Comparison of ENCODE assay signal across 17 cellular contexts in genomic region chrX:139077303-139078131, GRCh38.
A peak's percentile ranks its signal among the peaks of the same experiment; 100 is the strongest.
DNase-seq lines count a peak whose midpoint lies in the region; ATAC-seq, FAIRE-seq and TF ChIP-seq lines count a peak whose summit lies in the region.
"Had no signal": no experiment of that assay in that cellular context is flagged by ENCODE, and none has a peak within 500 bp of the region (broad histone marks: within the 10 kb centered on the region; RNA-seq: fewer than 3 reads in every experiment).

No MANE protein-coding gene starts in this region.

- H3K4me1 ChIP-seq in GM23248 (ENCODE audit: insufficient read depth), result peaks cover 26% of the 10 kb centered on the region
- H3K4me1 ChIP-seq in RWPE2 (ENCODE audit: insufficient read depth, poor library complexity, severe bottlenecking), result peaks cover 6% of the 10 kb centered on the region
- H3K4me1 ChIP-seq in sigmoid colon, result no peaks in the 10 kb centered on the region
- H3K4me1 ChIP-seq: vagina had no signal

- H3K36me3 ChIP-seq in GM23248 (ENCODE audit: low read depth) (no peaks in the 10 kb centered on the region), RWPE2 (ENCODE audit: low read depth) (no peaks in the 10 kb centered on the region), sigmoid colon (no peaks in the 10 kb centered on the region)
- H3K36me3 ChIP-seq: vagina, WERI-Rb-1 had no signal

- H3K9ac ChIP-seq in GM23248, result peak overlapping the region; percentile 69

- H3K79me2 ChIP-seq in GM23248 (ENCODE audit: insufficient read depth), result no peaks in the 10 kb centered on the region

- WGBS in GM23248 (ENCODE audit: low coverage in 1 of 2, low lambda C conversion rate in 2 of 2, missing lambda C conversion rate in 2 of 2), 2 experiments, result 14 to 17% methylated on average over 5 of the region's 5 CpGs
- 62 to 72% methylated on average over 5 of the region's 5 CpGs for WGBS in sigmoid colon, 2 donors

- TF ChIP-seq CTCF in RWPE2 (IDR thresholded peaks at IDR 0.05; ENCODE audit: poor library complexity, severe bottlenecking), result no peak
- TF ChIP-seq CTCF in fibroblast of villous mesenchyme (IDR thresholded peaks at IDR 0.05; ENCODE audit: insufficient read depth, low read depth, low read length), result no peak
- TF ChIP-seq CTCF in sigmoid colon (IDR thresholded peaks at IDR 0.05), result no peak

- intact Hi-C loops in sigmoid colon (cut with DNase I), result no loop called here

- peak overlapping the region; percentile 94 for H3K27ac ChIP-seq in GM23248
- H3K27ac ChIP-seq in RWPE2 (ENCODE audit: poor library complexity, severe bottlenecking), result no peak overlapping the region
- no peak overlapping the region for H3K27ac ChIP-seq in sigmoid colon
- H3K27ac ChIP-seq: HL-60, vagina, WERI-Rb-1 had no signal

- in situ Hi-C loops in GM23248 (cut with MboI), result no loop called here

- H3K27me3 ChIP-seq in GM23248 (replicated peaks; ENCODE audit: insufficient read depth), result no peaks in the 10 kb centered on the region
- no peaks in the 10 kb centered on the region for H3K27me3 ChIP-seq in RWPE2 (ENCODE audit: insufficient read depth, poor library complexity, severe bottlenecking)
- H3K27me3 ChIP-seq in sigmoid colon, result no peaks in the 10 kb centered on the region
- H3K27me3 ChIP-seq: vagina had no signal

- FAIRE-seq in GM12892 (lab: Jason Lieb, UNC), result no peak

- no peaks in the 10 kb centered on the region for H3K9me2 ChIP-seq in GM23248 (ENCODE audit: insufficient read depth)

- H2AFZ ChIP-seq in GM23248, result no peak overlapping the region

- H3K9me3 ChIP-seq in GM23248 (ENCODE audit: low read depth) (no peaks in the 10 kb centered on the region), RWPE2 (ENCODE audit: severe bottlenecking) (no peaks in the 10 kb centered on the region), sigmoid colon (no peaks in the 10 kb centered on the region)
- H3K9me3 ChIP-seq: vagina had no signal

- peak overlapping the region; percentile 74 for H3K4me2 ChIP-seq in GM23248 (ENCODE audit: unreplicated experiment)

- TF ChIP-seq EP300 in sigmoid colon (IDR thresholded peaks at IDR 0.05), result no peak

- DNase-seq in GM23248, result peak; percentile 82
- no peak for DNase-seq in RWPE2 (ENCODE audit: low spot score)
- DNase-seq in fibroblast of villous mesenchyme (ENCODE audit: low read depth), result peak; percentile 50
- peak; percentile 43 for DNase-seq in stromal cell of bone marrow (ENCODE audit: low read depth)
- no peak for DNase-seq in sigmoid colon
- no peak for DNase-seq in cortex of kidney (lab: John Stamatoyannopoulos, UW)
- DNase-seq in GM12892 (ENCODE audit: insufficient read length), result no peak
- DNase-seq: activated gamma-delta T cell; COR-L47; effector CD8-positive, alpha-beta T cell; glutamatergic neuron; stimulated activated naive CD8-positive, alpha-beta T cell treated with anti-CD3 and anti-CD28 coated beads, Interleukin-15, amount 100 ng/mL, for 72 hours; WERI-Rb-1 had no signal

- peak; percentile 93 for ATAC-seq in RWPE2 (ENCODE audit: low read depth)
- ATAC-seq: HCT116; natural killer cell treated with Interleukin-12 subunit alpha and Interleukin-12 subunit beta and Interleukin-15 and Interleukin-18, amount 100 ng/mL, for 72 hours; stimulated activated naive CD8-positive, alpha-beta T cell treated with anti-CD3 and anti-CD28 coated beads, Interleukin-15, amount 100 ng/mL, for 72 hours had no signal

- H3F3A ChIP-seq in GM23248 (ENCODE audit: insufficient read depth), result peaks cover 19% of the 10 kb centered on the region

- peak overlapping the region; percentile 43; the same call in 1 of the 2 replicates for H3K4me3 ChIP-seq in GM23248
- no peak overlapping the region for H3K4me3 ChIP-seq in RWPE2 (ENCODE audit: severe bottlenecking)
- no peak overlapping the region for H3K4me3 ChIP-seq in fibroblast of villous mesenchyme (ENCODE audit: low read depth, low read length)
- no peak overlapping the region for H3K4me3 ChIP-seq in sigmoid colon
- H3K4me3 ChIP-seq: vagina had no signal

- no peak for TF ChIP-seq POLR2A in sigmoid colon (IDR thresholded peaks at IDR 0.05)
- no peak for TF ChIP-seq POLR2A in GM12892 (IDR thresholded peaks at IDR 0.05; ENCODE audit: low read depth, low read length)

- no peaks in the 10 kb centered on the region for H4K20me1 ChIP-seq in GM23248 (ENCODE audit: insufficient read depth)

Comparison
In these comparisons a context has a peak if more than half of its experiments do, and no peak if none do; other contexts are left out.
1. DNase-seq: peak in GM23248 (single experiment), fibroblast of villous mesenchyme (single experiment) and stromal cell of bone marrow (single experiment); none in RWPE2 (single experiment), sigmoid colon (single experiment), cortex of kidney (single experiment) and GM12892 (single experiment).